In genomic region chr21:44555200-44555875, GRCh38 we compare ENCODE assay signal across 1 cellular context.
TF ChIP-seq lines count a peak whose summit lies in the region.

No MANE protein-coding gene starts in this region.

TF ChIP-seq in H1, 55 proteins besides CTCF, POLR2A, EP300 and RAD21:
- TF ChIP-seq, protein P1, sequence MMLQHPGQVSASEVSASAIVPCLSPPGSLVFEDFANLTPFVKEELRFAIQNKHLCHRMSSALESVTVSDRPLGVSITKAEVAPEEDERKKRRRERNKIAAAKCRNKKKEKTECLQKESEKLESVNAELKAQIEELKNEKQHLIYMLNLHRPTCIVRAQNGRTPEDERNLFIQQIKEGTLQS (IDR thresholded peaks at IDR 0.05; ENCODE audit: insufficient read depth, low read depth, low read length) = no peak
- TF ChIP-seq SRF (IDR thresholded peaks at IDR 0.05; ENCODE audit: low read depth, low read length) (no peak), TAF7 (optimal IDR thresholded peaks at IDR 0.05; ENCODE audit: borderline replicate concordance, low read depth, low read length) (no peak), CHD2 (IDR thresholded peaks at IDR 0.05; ENCODE audit: low read length) (no peak), RXRA (IDR thresholded peaks at IDR 0.05; ENCODE audit: insufficient read depth, low read depth, low read length) (no peak), NRF1 (IDR thresholded peaks at IDR 0.05; ENCODE audit: low read depth, low read length) (no peak), RNF2 (IDR thresholded peaks at IDR 0.05; ENCODE audit: borderline replicate concordance, low read depth, low read length, missing control alignments, poor library complexity, severe bottlenecking) (no peak), BCL11A (IDR thresholded peaks at IDR 0.05; ENCODE audit: low read depth in 2 of 2, low read length in 2 of 2) (no peak), SAP30 (IDR thresholded peaks at IDR 0.05; ENCODE audit: insufficient read depth, insufficient replicate concordance, low read length) (no peak)
